In genomic region chr1:46646844-46647243, GRCh38 we compare ENCODE assay signal across 21 cellular contexts. TPM values are rescaled to one million over a fixed set of nuclear protein-coding genes. Genes with fewer than 3 reads are reported as not detected.
A peak's percentile ranks its signal among the peaks of the same experiment; 100 is the strongest.
DNase-seq lines count a peak whose midpoint lies in the region; ATAC-seq and TF ChIP-seq lines count a peak whose summit lies in the region.
"Had no signal": no experiment of that assay in that cellular context is flagged by ENCODE, and none has a peak within 500 bp of the region (broad histone marks: within the 10 kb centered on the region; RNA-seq: fewer than 3 reads in every experiment).

No MANE protein-coding gene starts in this region.

- H3K79me2 ChIP-seq in neural progenitor cell (ENCODE audit: low read depth) = no peaks in the 10 kb centered on the region

- H3K27ac ChIP-seq in neural progenitor cell (no peak overlapping the region), aorta (ENCODE audit: low read depth in 1 of 2, low read length in 2 of 2) (no peak overlapping the region)
- H3K27ac ChIP-seq in naive thymus-derived CD4-positive, alpha-beta T cell (ENCODE audit: low read depth, low read length) = no peak overlapping the region

- H3K9me3 ChIP-seq in T-helper 17 cell (ENCODE audit: control insufficient read depth, low read length, poor library complexity, severe bottlenecking) (no peaks in the 10 kb centered on the region), neural progenitor cell (ENCODE audit: low read depth) (no peaks in the 10 kb centered on the region), aorta (ENCODE audit: control insufficient read depth, low read length) (no peaks in the 10 kb centered on the region)
- no peaks in the 10 kb centered on the region for H3K9me3 ChIP-seq in naive thymus-derived CD4-positive, alpha-beta T cell (ENCODE audit: control insufficient read depth in 2 of 3, low read length in 3 of 3)

- no peaks in the 10 kb centered on the region for H3K27me3 ChIP-seq in neural progenitor cell
- no peaks in the 10 kb centered on the region for H3K27me3 ChIP-seq in naive thymus-derived CD4-positive, alpha-beta T cell (ENCODE audit: control insufficient read depth in 2 of 2, insufficient read depth in 2 of 2, low read length in 2 of 2)
- no peaks in the 10 kb centered on the region for H3K27me3 ChIP-seq in aorta (ENCODE audit: control insufficient read depth in 1 of 2, insufficient read depth in 2 of 2, low read length in 1 of 2)

- H3K9me3 Mint-ChIP-seq in neural progenitor cell = peaks cover 22% of the 10 kb centered on the region
- peaks cover 0 to 4% (median 3%) of the 10 kb centered on the region in 11 donors for H3K9me3 Mint-ChIP-seq in naive thymus-derived CD4-positive, alpha-beta T cell

- H3K27ac Mint-ChIP-seq in T-helper 17 cell (peak overlapping the region; percentile 16), neural progenitor cell (no peak overlapping the region)
- no peak overlapping the region for H3K27ac Mint-ChIP-seq in naive thymus-derived CD4-positive, alpha-beta T cell
- H3K27ac Mint-ChIP-seq: IgD-negative memory B cell had no signal

- DNase-seq in AG10803 (ENCODE audit: low read depth) = peak; percentile 9
- peak; percentile 8 for DNase-seq in EH (ENCODE audit: low read depth)
- DNase-seq in T-helper 17 cell = no peak
- peak; percentile 30 for DNase-seq in fibroblast of villous mesenchyme (ENCODE audit: low read depth)
- DNase-seq in neural progenitor cell (ENCODE audit: low spot score) = no peak
- DNase-seq in naive thymus-derived CD4-positive, alpha-beta T cell = no peak
- no peak for DNase-seq in aorta
- DNase-seq: C1 segment of cervical spinal cord, DMS79 treated with DMSO at 0.1 percent for 48 hours, Karpas-422, NCI-H1417 treated with DMSO at 0.1 percent for 48 hours, NCI-H187 treated with DMSO at 0.1 percent for 48 hours, NCI-H2227 treated with DMSO at 0.1 percent for 48 hours, NCI-H524, NCI-H82, OCI-M1, SHP77 had no signal

- H3K36me3 ChIP-seq in neural progenitor cell = peaks cover 15% of the 10 kb centered on the region
- peaks cover 0 to 38% (median 0%) of the 10 kb centered on the region in 3 experiments for H3K36me3 ChIP-seq in naive thymus-derived CD4-positive, alpha-beta T cell (ENCODE audit: control insufficient read depth in 2 of 3, insufficient read depth in 3 of 3, low read length in 3 of 3)
- H3K36me3 ChIP-seq in aorta (ENCODE audit: control insufficient read depth in 1 of 2, insufficient read depth in 2 of 2, low read length in 1 of 2) = peaks cover 7 to 10% of the 10 kb centered on the region in 2 donors

- WGBS in aorta, 2 donors = 61 to 64% methylated on average over 2 of the region's 2 CpGs

- H3K27me3 Mint-ChIP-seq in T-helper 17 cell = no peaks in the 10 kb centered on the region
- H3K27me3 Mint-ChIP-seq in neural progenitor cell (ENCODE audit: insufficient read depth, low read depth) = peaks cover 3% of the 10 kb centered on the region
- H3K27me3 Mint-ChIP-seq in naive thymus-derived CD4-positive, alpha-beta T cell = no peaks in the 10 kb centered on the region
- H3K27me3 Mint-ChIP-seq: IgD-negative memory B cell had no signal

- H3K4me1 Mint-ChIP-seq in T-helper 17 cell (no peaks in the 10 kb centered on the region), neural progenitor cell (no peaks in the 10 kb centered on the region)
- no peaks in the 10 kb centered on the region for H3K4me1 Mint-ChIP-seq in naive thymus-derived CD4-positive, alpha-beta T cell

- intact Hi-C loops in naive thymus-derived CD4-positive, alpha-beta T cell (cut with micrococcal nuclease) = no loop called here
- intact Hi-C loops in aorta (cut with DNase I) = no loop called here

- H3K4me3 ChIP-seq in AG10803 (ENCODE audit: low read length) = no peak overlapping the region
- H3K4me3 ChIP-seq in fibroblast of villous mesenchyme (ENCODE audit: low read depth, low read length) = no peak overlapping the region
- H3K4me3 ChIP-seq in neural progenitor cell = no peak overlapping the region
- no peak overlapping the region for H3K4me3 ChIP-seq in naive thymus-derived CD4-positive, alpha-beta T cell (ENCODE audit: low read length)
- no peak overlapping the region for H3K4me3 ChIP-seq in aorta (ENCODE audit: low read length in 2 of 2)

- no peaks in the 10 kb centered on the region for H3K4me1 ChIP-seq in neural progenitor cell
- H3K4me1 ChIP-seq in naive thymus-derived CD4-positive, alpha-beta T cell (ENCODE audit: control insufficient read depth in 2 of 2, insufficient read depth in 2 of 2, low read length in 2 of 2) = no peaks in the 10 kb centered on the region
- peaks cover 0 to 2% of the 10 kb centered on the region in 2 donors for H3K4me1 ChIP-seq in aorta (ENCODE audit: control insufficient read depth in 1 of 2, insufficient read depth in 2 of 2, low read length in 2 of 2)

- no peaks in the 10 kb centered on the region for H3F3A ChIP-seq in neural progenitor cell (ENCODE audit: low read depth)

- POLR2A ChIA-PET in naive thymus-derived CD4-positive, alpha-beta T cell (lab: Charles Lee) = no interaction called here

- TF ChIP-seq CTCF in AG10803 (conservative IDR thresholded peaks at IDR 0.05; ENCODE audit: low read length) = no peak
- no peak for TF ChIP-seq CTCF in fibroblast of villous mesenchyme (IDR thresholded peaks at IDR 0.05; ENCODE audit: insufficient read depth, low read depth, low read length)
- TF ChIP-seq CTCF in neural progenitor cell (IDR thresholded peaks at IDR 0.05) = no peak

- H3K36me3 Mint-ChIP-seq in T-helper 17 cell (ENCODE audit: low read depth) (peaks cover 4% of the 10 kb centered on the region), neural progenitor cell (peaks cover 41% of the 10 kb centered on the region)
- H3K36me3 Mint-ChIP-seq in naive thymus-derived CD4-positive, alpha-beta T cell = peaks cover 22 to 45% (median 34%) of the 10 kb centered on the region in 5 donors

- no peak overlapping the region for H3K9ac ChIP-seq in neural progenitor cell

- CTCF ChIA-PET in naive thymus-derived CD4-positive, alpha-beta T cell (lab: Charles Lee) = interaction anchor here (0.6 kb wide), 1 partner anchor 11 kb away, joined by 5 read pairs; no protein-coding TSS in a partner anchor

- ATAC-seq in T-helper 17 cell = no peak
- ATAC-seq in naive thymus-derived CD4-positive, alpha-beta T cell = no peak
- no peak for ATAC-seq in aorta (ENCODE audit: low FRiP score)
- ATAC-seq: HCT116 had no signal

- no peaks in the 10 kb centered on the region for H4K20me1 ChIP-seq in neural progenitor cell (ENCODE audit: low read depth)

- H3K4me2 ChIP-seq in neural progenitor cell = no peak overlapping the region

- no peak overlapping the region for H2AFZ ChIP-seq in neural progenitor cell (replicated peaks)

- H3K4me3 Mint-ChIP-seq in T-helper 17 cell (no peak overlapping the region), neural progenitor cell (no peak overlapping the region)
- H3K4me3 Mint-ChIP-seq in naive thymus-derived CD4-positive, alpha-beta T cell = no peak overlapping the region
- H3K4me3 Mint-ChIP-seq: IgD-negative memory B cell had no signal

RNA-seq across cellular contexts. Expression of gene ATPAF1, which starts 21.3 kb away (rescaled TPM):
- total RNA-seq in T-helper 17 cell = 10 to 100 TPM; 19.7 to 21.5 TPM
- 43.8 and 66.1 TPM in 2 replicates for total RNA-seq in fibroblast of villous mesenchyme
- 65.1 and 79.3 TPM in 2 replicates for total RNA-seq in neural progenitor cell (ENCODE audit: low replicate concordance)
- 10 to 100 TPM; 17.3 to 49.5 (median 28.6) TPM for total RNA-seq in naive thymus-derived CD4-positive, alpha-beta T cell
- polyA plus RNA-seq in naive thymus-derived CD4-positive, alpha-beta T cell = 10 to 100 TPM; 78.1 to 82.2 TPM
- 10 to 100 TPM; 26.9 to 35.0 TPM for total RNA-seq in aorta
- polyA plus RNA-seq in aorta = 10 to 100 TPM; 32.2 to 39.4 TPM

RNA-seq across cellular contexts. Expression of gene TEX38, which starts 24.8 kb away (rescaled TPM):
- total RNA-seq in T-helper 17 cell = not detected
- total RNA-seq in fibroblast of villous mesenchyme = under 0.01 TPM in 1 of 2 replicates, not detected in the other
- not detected in 2 replicates for total RNA-seq in neural progenitor cell (ENCODE audit: low replicate concordance)
- under 1 TPM in 1 of 5 experiments, not detected in 4; 0.49 TPM for total RNA-seq in naive thymus-derived CD4-positive, alpha-beta T cell
- polyA plus RNA-seq in naive thymus-derived CD4-positive, alpha-beta T cell = under 1 TPM in 1 of 2 donors, not detected in 1; 0.32 TPM
- total RNA-seq in aorta = not detected
- not detected for polyA plus RNA-seq in aorta
- total RNA-seq: MCF 10A, RPMI7951 had no signal
- polyA plus RNA-seq: IgD-negative memory B cell had no signal

RNA-seq across cellular contexts. Expression of gene MOB3C, which starts 30.2 kb away (rescaled TPM):
- total RNA-seq in T-helper 17 cell (10 to 100 TPM; 13.3 to 20.4 TPM), fibroblast of villous mesenchyme (5.2 and 8.6 TPM in 2 replicates), neural progenitor cell (ENCODE audit: low replicate concordance) (1.1 and 2.3 TPM in 2 replicates), aorta (10 to 100 TPM; 23.2 to 31.2 TPM)
- total RNA-seq in naive thymus-derived CD4-positive, alpha-beta T cell = 10 to 100 TPM; 12.1 to 25.8 (median 25.2) TPM
- polyA plus RNA-seq in naive thymus-derived CD4-positive, alpha-beta T cell = 10 to 100 TPM in 1 of 2 donors, 1 to 10 TPM in 1; 9.3 to 21.7 TPM
- 10 to 100 TPM; 14.8 to 17.8 TPM for polyA plus RNA-seq in aorta

RNA-seq across cellular contexts. Expression of gene MKNK1, which starts 42.8 kb away (rescaled TPM):
- total RNA-seq in T-helper 17 cell (10 to 100 TPM; 48.5 to 73.2 TPM), fibroblast of villous mesenchyme (14.7 and 19.6 TPM in 2 replicates), neural progenitor cell (ENCODE audit: low replicate concordance) (10.5 and 16.4 TPM in 2 replicates), aorta (100 to 1,000 TPM in 1 of 2 donors, 10 to 100 TPM in 1; 64.2 to 111 TPM)
- total RNA-seq in naive thymus-derived CD4-positive, alpha-beta T cell = 10 to 100 TPM; 35.8 to 80.1 (median 54.1) TPM
- polyA plus RNA-seq in naive thymus-derived CD4-positive, alpha-beta T cell = 10 to 100 TPM; 21.9 to 23.3 TPM
- polyA plus RNA-seq in aorta = 10 to 100 TPM; 25.5 to 80.5 TPM

Comparison
In these comparisons a context has a peak if more than half of its experiments do, and no peak if none do; other contexts are left out.
1. DNase-seq: peak in AG10803 (single experiment), EH (single experiment) and fibroblast of villous mesenchyme (single experiment); none in T-helper 17 cell (0 of 3), neural progenitor cell (single experiment), naive thymus-derived CD4-positive, alpha-beta T cell (0 of 9) and aorta (0 of 2).